Comparison of ENCODE assay signal across 32 cellular contexts in genomic region chr12:30885321-30885720, GRCh38. TPM values are rescaled to one million over a fixed set of nuclear protein-coding genes. Genes with fewer than 3 reads are reported as not detected.
"Had no signal": no experiment of that assay in that cellular context is flagged by ENCODE, and none has a peak within 500 bp of the region (broad histone marks: within the 10 kb centered on the region; RNA-seq: fewer than 3 reads in every experiment).

No MANE protein-coding gene starts in this region.

- H3K4me3 Mint-ChIP-seq: activated CD4-positive, alpha-beta memory T cell treated with anti-CD3 and anti-CD28 coated beads for 36 hours; activated CD4-positive, alpha-beta T cell treated with anti-CD3 and anti-CD28 coated beads for 36 hours; activated CD4-positive, alpha-beta T cell treated with anti-CD3 and anti-CD28 coated beads, Interleukin-2, amount 10 ng/mL, durations not matched to agents 24 days and 14 days; activated CD8-positive, alpha-beta memory T cell treated with anti-CD3 and anti-CD28 coated beads, Interleukin-2, amount 10 ng/mL, durations not matched to agents 7 days and 5 days; activated CD8-positive, alpha-beta T cell treated with anti-CD3 and anti-CD28 coated beads, Interleukin-2, amount 10 ng/mL, durations not matched to agents 7 days and 5 days; activated naive CD4-positive, alpha-beta T cell treated with anti-CD3 and anti-CD28 coated beads, Interleukin-2, amount 10 ng/mL, durations not matched to agents 7 days and 5 days; activated naive CD8-positive, alpha-beta T cell treated with anti-CD3 and anti-CD28 coated beads, Interleukin-2, amount 10 ng/mL, durations not matched to agents 7 days and 5 days; activated T-cell treated with anti-CD3 and anti-CD28 coated beads, Interleukin-2, amount 50 U/mL, for 24 hours; activated T-cell treated with anti-CD3 and anti-CD28 coated beads, Interleukin-2, amount 50 U/mL, for 72 hours; brain; central memory CD8-positive, alpha-beta T cell; dendritic cell treated with granulocyte-macrophage colony-stimulating factor and Interleukin-4, amounts not matched to agents 40 ng/mL and 50 ng/mL, for 4 days; effector memory CD8-positive, alpha-beta T cell had no signal

- H3K27me3 Mint-ChIP-seq: activated CD4-positive, alpha-beta memory T cell treated with anti-CD3 and anti-CD28 coated beads for 36 hours; activated CD4-positive, alpha-beta T cell treated with anti-CD3 and anti-CD28 coated beads for 36 hours; brain; dendritic cell treated with granulocyte-macrophage colony-stimulating factor and Interleukin-4, amounts not matched to agents 40 ng/mL and 50 ng/mL, for 4 days had no signal

- H3K4me1 ChIP-seq: ascending aorta, breast epithelium, esophagus squamous epithelium, gastroesophageal sphincter had no signal

- H3K4me1 Mint-ChIP-seq: activated CD4-positive, alpha-beta T cell treated with anti-CD3 and anti-CD28 coated beads for 36 hours; activated CD4-positive, alpha-beta T cell treated with anti-CD3 and anti-CD28 coated beads, Interleukin-2, amount 10 ng/mL, durations not matched to agents 24 days and 14 days; activated CD8-positive, alpha-beta memory T cell treated with anti-CD3 and anti-CD28 coated beads, Interleukin-2, amount 10 ng/mL, durations not matched to agents 7 days and 5 days; activated naive CD4-positive, alpha-beta T cell treated with anti-CD3 and anti-CD28 coated beads, Interleukin-2, amount 10 ng/mL, durations not matched to agents 7 days and 5 days; activated naive CD8-positive, alpha-beta T cell treated with anti-CD3 and anti-CD28 coated beads, Interleukin-2, amount 10 ng/mL, durations not matched to agents 7 days and 5 days; central memory CD8-positive, alpha-beta T cell had no signal

- ATAC-seq: activated CD4-positive, alpha-beta T cell treated with anti-CD3 and anti-CD28 coated beads for 36 hours; activated CD8-positive, alpha-beta memory T cell treated with anti-CD3 and anti-CD28 coated beads, Interleukin-2, amount 10 ng/mL, durations not matched to agents 7 days and 5 days; activated CD8-positive, alpha-beta T cell treated with anti-CD3 and anti-CD28 coated beads, Interleukin-2, amount 10 ng/mL, durations not matched to agents 7 days and 5 days; activated naive CD4-positive, alpha-beta T cell treated with anti-CD3 and anti-CD28 coated beads, Interleukin-2, amount 50 U/mL, for 72 hours; activated T-cell treated with anti-CD3 and anti-CD28 coated beads, Interleukin-2, amount 50 U/mL, for 72 hours; effector memory CD8-positive, alpha-beta T cell; gastroesophageal sphincter had no signal

- H3K27ac Mint-ChIP-seq: activated CD4-positive, alpha-beta memory T cell treated with anti-CD3 and anti-CD28 coated beads for 36 hours; activated CD4-positive, alpha-beta T cell treated with anti-CD3 and anti-CD28 coated beads for 36 hours; activated CD4-positive, alpha-beta T cell treated with anti-CD3 and anti-CD28 coated beads, Interleukin-2, amount 10 ng/mL, durations not matched to agents 24 days and 14 days; activated CD8-positive, alpha-beta memory T cell treated with anti-CD3 and anti-CD28 coated beads, Interleukin-2, amount 10 ng/mL, durations not matched to agents 7 days and 5 days; activated CD8-positive, alpha-beta T cell treated with anti-CD3 and anti-CD28 coated beads, Interleukin-2, amount 10 ng/mL, durations not matched to agents 7 days and 5 days; activated naive CD4-positive, alpha-beta T cell treated with anti-CD3 and anti-CD28 coated beads, Interleukin-2, amount 10 ng/mL, durations not matched to agents 7 days and 5 days; activated naive CD4-positive, alpha-beta T cell treated with anti-CD3 and anti-CD28 coated beads, Interleukin-2, amount 50 U/mL, for 72 hours; activated naive CD8-positive, alpha-beta T cell treated with anti-CD3 and anti-CD28 coated beads, Interleukin-2, amount 10 ng/mL, durations not matched to agents 7 days and 5 days; activated T-cell treated with anti-CD3 and anti-CD28 coated beads, Interleukin-2, amount 50 U/mL, for 24 hours; activated T-cell treated with anti-CD3 and anti-CD28 coated beads, Interleukin-2, amount 50 U/mL, for 72 hours; brain; dendritic cell treated with granulocyte-macrophage colony-stimulating factor and Interleukin-4, amounts not matched to agents 40 ng/mL and 50 ng/mL, for 4 days; effector memory CD8-positive, alpha-beta T cell had no signal

- H3K27me3 ChIP-seq: ascending aorta, breast epithelium, dorsolateral prefrontal cortex, gastroesophageal sphincter had no signal

- H3K27ac ChIP-seq: ascending aorta, breast epithelium, coronary artery, dorsolateral prefrontal cortex, esophagus squamous epithelium, gastroesophageal sphincter had no signal

- H3K36me3 ChIP-seq: ascending aorta, breast epithelium, esophagus squamous epithelium, gastroesophageal sphincter had no signal

- H3K36me3 Mint-ChIP-seq: activated CD8-positive, alpha-beta memory T cell treated with anti-CD3 and anti-CD28 coated beads, Interleukin-2, amount 10 ng/mL, durations not matched to agents 7 days and 5 days; activated naive CD4-positive, alpha-beta T cell treated with anti-CD3 and anti-CD28 coated beads, Interleukin-2, amount 10 ng/mL, durations not matched to agents 7 days and 5 days; activated naive CD8-positive, alpha-beta T cell treated with anti-CD3 and anti-CD28 coated beads, Interleukin-2, amount 10 ng/mL, durations not matched to agents 7 days and 5 days; brain had no signal

- H3K4me3 ChIP-seq: ascending aorta, breast epithelium, coronary artery, dorsolateral prefrontal cortex, esophagus squamous epithelium, gastroesophageal sphincter had no signal

- DNase-seq: activated CD4-positive, alpha-beta memory T cell treated with anti-CD3 and anti-CD28 coated beads for 36 hours; activated CD4-positive, alpha-beta T cell treated with anti-CD3 and anti-CD28 coated beads for 36 hours; activated CD4-positive, alpha-beta T cell treated with anti-CD3 and anti-CD28 coated beads, Interleukin-2, amount 10 ng/mL, durations not matched to agents 24 days and 14 days; activated CD4-positive, CD25-positive, alpha-beta regulatory T cell; activated CD4-positive, CD25-positive, alpha-beta regulatory T cell treated with anti-CD3 and anti-CD28 coated beads, Interleukin-2, amount 50 U/mL, for 72 hours; activated CD8-positive, alpha-beta memory T cell treated with anti-CD3 and anti-CD28 coated beads, Interleukin-2, amount 10 ng/mL, durations not matched to agents 7 days and 5 days; activated CD8-positive, alpha-beta memory T cell treated with anti-CD3 and anti-CD28 coated beads, Interleukin-2, amount 50 U/mL, for 4 hours; activated CD8-positive, alpha-beta T cell treated with anti-CD3 and anti-CD28 coated beads, Interleukin-2, amount 10 ng/mL, durations not matched to agents 7 days and 5 days; activated gamma-delta T cell; activated naive CD4-positive, alpha-beta T cell; activated naive CD4-positive, alpha-beta T cell treated with anti-CD3 and anti-CD28 coated beads, Interleukin-2, amount 10 ng/mL, durations not matched to agents 7 days and 5 days; activated naive CD8-positive, alpha-beta T cell treated with anti-CD3 and anti-CD28 coated beads, Interleukin-2, amount 10 ng/mL, durations not matched to agents 7 days and 5 days; activated T-cell treated with anti-CD3 and anti-CD28 coated beads for 4 hours; activated T-cell treated with anti-CD3 and anti-CD28 coated beads, Interleukin-2, amount 50 U/mL, for 24 hours; activated T-cell treated with anti-CD3 and anti-CD28 coated beads, Interleukin-2, amount 50 U/mL, for 72 hours; dorsolateral prefrontal cortex; effector CD4-positive, alpha-beta T cell; effector memory CD8-positive, alpha-beta T cell; erythroblast; esophagus squamous epithelium; foreskin melanocyte; T-helper 2 cell had no signal

RNA-seq across cellular contexts. Expression of gene TSPAN11, which starts 41.2 kb away (rescaled TPM):
- total RNA-seq: activated CD4-positive, alpha-beta memory T cell treated with anti-CD3 and anti-CD28 coated beads for 36 hours; activated CD4-positive, alpha-beta T cell treated with anti-CD3 and anti-CD28 coated beads for 36 hours; activated CD4-positive, alpha-beta T cell treated with anti-CD3 and anti-CD28 coated beads, Interleukin-2, amount 10 ng/mL, durations not matched to agents 24 days and 14 days; activated CD8-positive, alpha-beta memory T cell treated with anti-CD3 and anti-CD28 coated beads for 36 hours; activated CD8-positive, alpha-beta memory T cell treated with anti-CD3 and anti-CD28 coated beads, Interleukin-2, amount 10 ng/mL, durations not matched to agents 7 days and 5 days; activated CD8-positive, alpha-beta T cell treated with anti-CD3 and anti-CD28 coated beads, Interleukin-2, amount 10 ng/mL, durations not matched to agents 7 days and 5 days; activated naive CD4-positive, alpha-beta T cell treated with anti-CD3 and anti-CD28 coated beads, Interleukin-2, amount 50 U/mL, for 72 hours; activated naive CD8-positive, alpha-beta T cell treated with anti-CD3 and anti-CD28 coated beads, Interleukin-2, amount 10 ng/mL, durations not matched to agents 7 days and 5 days; T-helper 1 cell treated with Interleukin-12 subunit alpha and Interleukin-12 subunit beta and Interleukin-4 antibody, amounts not matched to agents 30 ng/mL and 1 ng/mL, for 36 hours had no signal
